Comparison of ENCODE assay signal across 9 cellular contexts in the genomic region with DNA sequence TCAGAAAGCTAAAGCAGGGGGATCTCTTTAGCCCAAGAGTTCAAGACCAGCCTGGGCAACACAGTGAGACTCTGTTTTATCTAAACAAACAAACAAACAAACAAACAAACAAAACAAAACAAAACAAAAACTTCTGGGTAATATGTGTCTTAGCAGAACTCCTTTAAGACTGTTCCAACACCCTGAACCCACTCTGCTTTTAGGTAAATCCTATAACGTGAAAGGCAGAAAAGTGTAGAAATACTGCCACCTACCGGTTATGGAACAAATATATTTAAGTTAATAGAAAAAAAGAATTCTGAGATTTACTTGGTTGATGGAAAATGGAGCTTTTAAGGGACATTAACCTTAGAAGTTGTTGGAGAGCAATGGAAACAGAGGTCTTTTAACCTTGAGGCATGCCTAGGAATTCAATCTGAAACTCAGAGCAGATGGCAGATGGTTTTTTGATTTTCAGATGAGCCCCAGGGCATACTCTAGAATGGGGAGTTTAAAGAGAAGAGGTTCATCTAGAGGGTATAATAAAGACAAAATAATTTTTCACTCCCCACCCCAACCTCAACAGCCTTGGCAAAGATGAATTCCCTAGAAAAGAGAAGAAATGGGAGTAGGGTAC.
DNase-seq lines count a peak whose midpoint lies in the region; ATAC-seq and TF ChIP-seq lines count a peak whose summit lies in the region.
"Had no signal": no experiment of that assay in that cellular context is flagged by ENCODE, and none has a peak within 500 bp of the region (broad histone marks: within the 10 kb centered on the region; RNA-seq: fewer than 3 reads in every experiment).

No MANE protein-coding gene starts in this region.

- H3K4me1 ChIP-seq in OCI-LY1 (ENCODE audit: insufficient read depth, low read length, severe bottlenecking), result no peaks in the 10 kb centered on the region

- no peak overlapping the region for H3K27ac ChIP-seq in OCI-LY1 (ENCODE audit: low read depth, low read length, poor library complexity, severe bottlenecking)

- no peak overlapping the region for H3K4me3 ChIP-seq in OCI-LY1 (ENCODE audit: low read depth, low read length, poor library complexity, severe bottlenecking)

- H3F3A ChIP-seq in OCI-LY1 (ENCODE audit: insufficient read depth, low read length), result no peaks in the 10 kb centered on the region

- DNase-seq in DMS53 treated with DMSO at 0.1 percent for 48 hours (lab: John Stamatoyannopoulos, UW; ENCODE audit: unreplicated experiment), result peak; percentile 22
- DNase-seq in dedifferentiated amniotic fluid mesenchymal stem cell (ENCODE audit: extremely low spot score), result peak; percentile 70
- peak in 1 of 2 donors; percentile 53 for DNase-seq in memory B cell (ENCODE audit: low spot score in 2 of 2)
- DNase-seq in activated T-cell treated with anti-CD3 and anti-CD28 coated beads, Interleukin-2, amount 50 U/mL, for 24 hours, result no peak
- no peak for DNase-seq in activated effector memory CD4-positive, alpha-beta T cell treated with Interleukin-2 at 50 U/mL for 16 hours

- peak; percentile 55; the same call in 1 of the 2 replicates for TF ChIP-seq CTCF in OCI-LY1 (IDR thresholded peaks at IDR 0.05; ENCODE audit: low read length)

- peaks cover 18% of the 10 kb centered on the region for H3K36me3 Mint-ChIP-seq in memory B cell
- no peaks in the 10 kb centered on the region for H3K36me3 Mint-ChIP-seq in activated T-cell treated with anti-CD3 and anti-CD28 coated beads, Interleukin-2, amount 50 U/mL, for 24 hours (ENCODE audit: low read depth)

- H3K9me3 ChIP-seq in OCI-LY1 (ENCODE audit: low read length), result no peaks in the 10 kb centered on the region

- peak; percentile 67 for TF ChIP-seq RAD21 in Ishikawa (IDR thresholded peaks at IDR 0.05; ENCODE audit: low read depth)

- no peak overlapping the region for H3K4me3 Mint-ChIP-seq in memory B cell
- H3K4me3 Mint-ChIP-seq in activated T-cell treated with anti-CD3 and anti-CD28 coated beads, Interleukin-2, amount 50 U/mL, for 24 hours, result no peak overlapping the region
- H3K4me3 Mint-ChIP-seq: T-cell had no signal

- no peaks in the 10 kb centered on the region for H3K36me3 ChIP-seq in OCI-LY1 (ENCODE audit: insufficient read depth, low read length)

- H3K27ac Mint-ChIP-seq in memory B cell, result no peak overlapping the region
- H3K27ac Mint-ChIP-seq in activated T-cell treated with anti-CD3 and anti-CD28 coated beads, Interleukin-2, amount 50 U/mL, for 24 hours, result no peak overlapping the region
- H3K27ac Mint-ChIP-seq: T-cell had no signal

- H3K4me2 ChIP-seq in OCI-LY1 (ENCODE audit: low read length), result no peak overlapping the region

- H3K9me3 Mint-ChIP-seq in memory B cell, result peaks cover 3% of the 10 kb centered on the region
- peaks cover 2% of the 10 kb centered on the region for H3K9me3 Mint-ChIP-seq in activated T-cell treated with anti-CD3 and anti-CD28 coated beads, Interleukin-2, amount 50 U/mL, for 24 hours
- H3K9me3 Mint-ChIP-seq: T-cell had no signal

- H3K27me3 Mint-ChIP-seq in memory B cell, result no peaks in the 10 kb centered on the region
- no peaks in the 10 kb centered on the region for H3K27me3 Mint-ChIP-seq in activated T-cell treated with anti-CD3 and anti-CD28 coated beads, Interleukin-2, amount 50 U/mL, for 24 hours
- H3K27me3 Mint-ChIP-seq: T-cell had no signal

- no peaks in the 10 kb centered on the region for H3K27me3 ChIP-seq in OCI-LY1 (ENCODE audit: insufficient read depth, low read length)

- H3K9ac ChIP-seq in OCI-LY1 (ENCODE audit: low read length), result no peak overlapping the region

- TF ChIP-seq EP300 in Ishikawa (IDR thresholded peaks at IDR 0.05; ENCODE audit: borderline replicate concordance), result no peak

- H2AFZ ChIP-seq in OCI-LY1 (ENCODE audit: low read length), result no peak overlapping the region

- H3K79me2 ChIP-seq in OCI-LY1 (ENCODE audit: insufficient read depth, low read length), result no peaks in the 10 kb centered on the region

- peak; percentile 63 for ATAC-seq in memory B cell (ENCODE audit: low read depth)
- no peak for ATAC-seq in GM18870 (IDR thresholded peaks at IDR 0.05; ENCODE audit: unreplicated experiment)
- ATAC-seq: T-cell had no signal

- H3K4me1 Mint-ChIP-seq in memory B cell, result no peaks in the 10 kb centered on the region
- no peaks in the 10 kb centered on the region for H3K4me1 Mint-ChIP-seq in activated T-cell treated with anti-CD3 and anti-CD28 coated beads, Interleukin-2, amount 50 U/mL, for 24 hours (ENCODE audit: low read depth)
- H3K4me1 Mint-ChIP-seq: T-cell had no signal

- no peaks in the 10 kb centered on the region for H4K20me1 ChIP-seq in OCI-LY1 (ENCODE audit: insufficient read depth, low read length)

- H3K9me2 ChIP-seq in OCI-LY1 (ENCODE audit: low read depth, low read length), result no peaks in the 10 kb centered on the region

TF ChIP-seq in Ishikawa, 13 proteins besides CTCF, POLR2A, EP300 and RAD21:
- TF ChIP-seq CREB1 (IDR thresholded peaks at IDR 0.05; ENCODE audit: low read depth) (no peak), TCF12 (IDR thresholded peaks at IDR 0.05; ENCODE audit: low read depth) (no peak), EGR1 (IDR thresholded peaks at IDR 0.05) (no peak), TEAD4 (IDR thresholded peaks at IDR 0.05) (no peak), FOXM1 (IDR thresholded peaks at IDR 0.05; ENCODE audit: borderline replicate concordance, low read depth) (no peak), NFIC (IDR thresholded peaks at IDR 0.05) (no peak), CEBPB (IDR thresholded peaks at IDR 0.05) (no peak)
- TF ChIP-seq, protein P1, sequence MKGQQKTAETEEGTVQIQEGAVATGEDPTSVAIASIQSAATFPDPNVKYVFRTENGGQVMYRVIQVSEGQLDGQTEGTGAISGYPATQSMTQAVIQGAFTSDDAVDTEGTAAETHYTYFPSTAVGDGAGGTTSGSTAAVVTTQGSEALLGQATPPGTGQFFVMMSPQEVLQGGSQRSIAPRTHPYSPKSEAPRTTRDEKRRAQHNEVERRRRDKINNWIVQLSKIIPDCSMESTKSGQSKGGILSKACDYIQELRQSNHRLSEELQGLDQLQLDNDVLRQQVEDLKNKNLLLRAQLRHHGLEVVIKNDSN (IDR thresholded peaks at IDR 0.05), result no peak
- TF ChIP-seq, protein P2, sequence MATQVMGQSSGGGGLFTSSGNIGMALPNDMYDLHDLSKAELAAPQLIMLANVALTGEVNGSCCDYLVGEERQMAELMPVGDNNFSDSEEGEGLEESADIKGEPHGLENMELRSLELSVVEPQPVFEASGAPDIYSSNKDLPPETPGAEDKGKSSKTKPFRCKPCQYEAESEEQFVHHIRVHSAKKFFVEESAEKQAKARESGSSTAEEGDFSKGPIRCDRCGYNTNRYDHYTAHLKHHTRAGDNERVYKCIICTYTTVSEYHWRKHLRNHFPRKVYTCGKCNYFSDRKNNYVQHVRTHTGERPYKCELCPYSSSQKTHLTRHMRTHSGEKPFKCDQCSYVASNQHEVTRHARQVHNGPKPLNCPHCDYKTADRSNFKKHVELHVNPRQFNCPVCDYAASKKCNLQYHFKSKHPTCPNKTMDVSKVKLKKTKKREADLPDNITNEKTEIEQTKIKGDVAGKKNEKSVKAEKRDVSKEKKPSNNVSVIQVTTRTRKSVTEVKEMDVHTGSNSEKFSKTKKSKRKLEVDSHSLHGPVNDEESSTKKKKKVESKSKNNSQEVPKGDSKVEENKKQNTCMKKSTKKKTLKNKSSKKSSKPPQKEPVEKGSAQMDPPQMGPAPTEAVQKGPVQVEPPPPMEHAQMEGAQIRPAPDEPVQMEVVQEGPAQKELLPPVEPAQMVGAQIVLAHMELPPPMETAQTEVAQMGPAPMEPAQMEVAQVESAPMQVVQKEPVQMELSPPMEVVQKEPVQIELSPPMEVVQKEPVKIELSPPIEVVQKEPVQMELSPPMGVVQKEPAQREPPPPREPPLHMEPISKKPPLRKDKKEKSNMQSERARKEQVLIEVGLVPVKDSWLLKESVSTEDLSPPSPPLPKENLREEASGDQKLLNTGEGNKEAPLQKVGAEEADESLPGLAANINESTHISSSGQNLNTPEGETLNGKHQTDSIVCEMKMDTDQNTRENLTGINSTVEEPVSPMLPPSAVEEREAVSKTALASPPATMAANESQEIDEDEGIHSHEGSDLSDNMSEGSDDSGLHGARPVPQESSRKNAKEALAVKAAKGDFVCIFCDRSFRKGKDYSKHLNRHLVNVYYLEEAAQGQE (IDR thresholded peaks at IDR 0.05; ENCODE audit: low read depth), result no peak

Comparison
In these comparisons a context has a peak if more than half of its experiments do, and no peak if none do; other contexts are left out.
1. DNase-seq: peak in DMS53 treated with DMSO at 0.1 percent for 48 hours (single experiment) and dedifferentiated amniotic fluid mesenchymal stem cell (single experiment); none in activated T-cell treated with anti-CD3 and anti-CD28 coated beads, Interleukin-2, amount 50 U/mL, for 24 hours (single experiment) and activated effector memory CD4-positive, alpha-beta T cell treated with Interleukin-2 at 50 U/mL for 16 hours (single experiment).